ENCODE assay signal across 23 cellular contexts in genomic region chr14:87467578-87467977, GRCh38.
"Had no signal": no experiment of that assay in that cellular context is flagged by ENCODE, and none has a peak within 500 bp of the region (broad histone marks: within the 10 kb centered on the region; RNA-seq: fewer than 3 reads in every experiment).

No MANE protein-coding gene starts in this region.

- H3K9me3 ChIP-seq: colonic mucosa, esophagus muscularis mucosa, gastrocnemius medialis, gastroesophageal sphincter had no signal

- H3K36me3 ChIP-seq: colonic mucosa, esophagus muscularis mucosa, esophagus squamous epithelium, gastrocnemius medialis, gastroesophageal sphincter, heart left ventricle, heart right ventricle had no signal

- DNase-seq: colonic mucosa; cortex of kidney; dermis blood vessel endothelial cell; dorsolateral prefrontal cortex; effector CD4-positive, alpha-beta T cell; effector CD8-positive, alpha-beta T cell; effector memory CD4-positive, alpha-beta T cell; effector memory CD8-positive, alpha-beta T cell; endodermal cell; erythroblast; esophagus squamous epithelium; foreskin fibroblast; foreskin keratinocyte; foreskin melanocyte; gastrocnemius medialis; glutamatergic neuron; head of caudate nucleus; heart left ventricle; heart right ventricle had no signal

- H3K4me3 ChIP-seq: colonic mucosa, coronary artery, dorsolateral prefrontal cortex, esophagus muscularis mucosa, esophagus squamous epithelium, gastrocnemius medialis, gastroesophageal sphincter, heart left ventricle, heart right ventricle had no signal

- H3K27ac ChIP-seq: colonic mucosa, coronary artery, dorsolateral prefrontal cortex, epithelial cell of prostate, esophagus muscularis mucosa, esophagus squamous epithelium, foreskin keratinocyte, gastrocnemius medialis, gastroesophageal sphincter, heart left ventricle, heart right ventricle had no signal

- H3K27me3 ChIP-seq: colonic mucosa, dorsolateral prefrontal cortex, esophagus muscularis mucosa, esophagus squamous epithelium, foreskin keratinocyte, gastrocnemius medialis, gastroesophageal sphincter, heart left ventricle, heart right ventricle had no signal

- H3K4me1 ChIP-seq: colonic mucosa, esophagus muscularis mucosa, esophagus squamous epithelium, foreskin keratinocyte, gastrocnemius medialis, gastroesophageal sphincter, heart left ventricle, heart right ventricle had no signal
